ENCODE assay signal across 8 cellular contexts in the genomic region with DNA sequence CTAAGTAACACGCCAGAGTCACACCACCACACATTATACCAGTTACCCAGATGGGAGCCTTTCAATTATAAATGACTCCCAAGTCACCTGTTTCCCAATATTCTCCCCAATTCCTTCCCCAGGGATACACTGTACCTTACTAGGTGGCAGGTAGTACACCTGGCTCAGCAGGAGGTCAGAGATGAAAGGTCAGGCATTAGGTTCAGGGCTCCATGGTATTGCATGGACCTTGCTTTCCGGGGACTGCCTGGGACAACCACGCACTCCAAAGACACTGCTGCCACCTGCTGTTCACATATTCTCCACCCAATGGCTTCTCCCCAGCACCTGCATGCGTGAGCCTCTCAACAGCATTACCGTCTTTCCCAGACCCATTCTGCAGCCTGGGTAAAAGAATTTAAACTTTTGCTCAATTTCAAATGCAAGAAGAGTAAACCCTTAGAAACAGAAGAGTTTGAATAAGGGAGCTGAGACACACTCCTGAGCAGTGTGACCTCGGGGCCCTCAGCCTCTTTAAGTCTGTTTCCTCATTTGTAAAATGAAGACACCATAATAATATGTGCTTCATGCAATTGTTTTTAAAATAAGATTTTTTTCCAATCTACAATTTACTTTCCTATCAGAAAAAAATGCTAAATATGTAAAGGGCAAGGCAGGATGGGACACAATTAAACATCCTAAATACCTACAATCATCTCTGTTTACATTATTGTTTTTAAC. TPM values are rescaled to one million over a fixed set of nuclear protein-coding genes. Genes with fewer than 3 reads are reported as not detected.
DNase-seq lines count a peak whose midpoint lies in the region; ATAC-seq, FAIRE-seq and TF ChIP-seq lines count a peak whose summit lies in the region.

No MANE protein-coding gene starts in this region.

- in situ Hi-C loops in gastrocnemius medialis (cut with MboI; ENCODE audit: low sequenced_read_pairs in 4 of 4): loop anchor here (5.0 to 10.0 kb wide), 4 partner anchors 36 to 309 kb away; no protein-coding TSS in a partner anchor

- H3K27ac ChIP-seq in A549 (peak overlapping the region; percentile 91 to 93), right cardiac atrium (ENCODE audit: low read length) (no peak overlapping the region), gastrocnemius medialis (no peak overlapping the region)

- POLR2A ChIA-PET in A549 (lab: Yijun Ruan, JAX): interaction anchor here (0.7 to 3.2 kb wide), 6 partner anchors 15 to 63 kb away, joined by 4 to 36 read pairs (median 4); partner anchors contain the start of gene RPS27L

- peak; percentile 81 to 91 for DNase-seq in A549 (ENCODE audit: low read depth in 1 of 2, low spot score in 1 of 2)
- DNase-seq in NCI-H1694 treated with DMSO at 0.1 percent for 48 hours (lab: John Stamatoyannopoulos, UW): peak; percentile 55
- DNase-seq in T-helper 2 cell: peak in 4 of 5 experiments; percentile 29 to 70 (median 52)
- DNase-seq in amniotic stem cell (lab: John Stamatoyannopoulos, UW): peak; percentile 47
- peak; percentile 79 to 89 (median 86) for DNase-seq in right cardiac atrium
- DNase-seq in gastrocnemius medialis: peak; percentile 69 to 74

- FAIRE-seq in A549 (lab: Jason Lieb, UNC): peak; percentile 99

- ATAC-seq in A549 (peak; percentile 70 to 76), GM18517 (IDR thresholded peaks at IDR 0.05; ENCODE audit: unreplicated experiment) (peak; percentile 55), right cardiac atrium (peak; percentile 91 to 92), gastrocnemius medialis (peak; percentile 89 to 95), GM21717 (IDR thresholded peaks at IDR 0.05; ENCODE audit: unreplicated experiment) (no peak)

- H3K4me1 ChIP-seq in A549 (peaks cover 78% of the 10 kb centered on the region), right cardiac atrium (ENCODE audit: control insufficient read depth, insufficient read depth, low read length) (peaks cover 7% of the 10 kb centered on the region), gastrocnemius medialis (peaks cover 0 to 4% of the 10 kb centered on the region in 2 donors)

- peak; percentile 100 for TF ChIP-seq RAD21 in A549 (conservative IDR thresholded peaks at IDR 0.05 in 1 of 2, IDR thresholded peaks at IDR 0.05 in 1 of 2)

- peak overlapping the region; percentile 56 for H3K4me2 ChIP-seq in A549

- WGBS in A549 (ENCODE audit: missing lambda C conversion rate): 17% methylated on average over 6 of the region's 6 CpGs
- WGBS in right cardiac atrium: 28% methylated on average over 6 of the region's 6 CpGs

- no peak for TF ChIP-seq EP300 in A549 (IDR thresholded peaks at IDR 0.05)

- TF ChIP-seq POLR2A in A549 (IDR thresholded peaks at IDR 0.05; ENCODE audit: low read length) (no peak), gastrocnemius medialis (IDR thresholded peaks at IDR 0.05) (no peak)

- H3K27me3 ChIP-seq in right cardiac atrium (ENCODE audit: control insufficient read depth, insufficient read depth) (no peaks in the 10 kb centered on the region), gastrocnemius medialis (no peaks in the 10 kb centered on the region)

- intact Hi-C loops in right cardiac atrium (cut with DNase I) (loop anchor here (2.0 to 10.0 kb wide), 7 partner anchors 46 to 313 kb away; no protein-coding TSS in a partner anchor), gastrocnemius medialis (cut with DNase I; ENCODE audit: low total_unique reads) (loop anchor here (1.0 to 2.0 kb wide), 4 partner anchors 45 to 311 kb away; no protein-coding TSS in a partner anchor)

- no peaks in the 10 kb centered on the region for H3K36me3 ChIP-seq in gastrocnemius medialis

- peak; percentile 98 for TF ChIP-seq CTCF in A549 (IDR thresholded peaks at IDR 0.05)
- TF ChIP-seq CTCF in gastrocnemius medialis (IDR thresholded peaks at IDR 0.05 in 4 of 5, conservative IDR thresholded peaks at IDR 0.05 in 1 of 5): peak; percentile 82 to 93 (median 90)

- H3K4me3 ChIP-seq in A549: no peak overlapping the region
- H3K4me3 ChIP-seq in right cardiac atrium (ENCODE audit: low read length): no peak overlapping the region
- no peak overlapping the region for H3K4me3 ChIP-seq in gastrocnemius medialis

- CTCF ChIA-PET in A549 (lab: Yijun Ruan, JAX): interaction anchor here (0.5 to 36.9 kb wide), 57 partner anchors 10 to 702 kb away, joined by 3 to 1136 read pairs (median 4); partner anchors contain the start of genes RPS27L and TPM1

- H3K9me3 ChIP-seq in A549 (no peaks in the 10 kb centered on the region), right cardiac atrium (ENCODE audit: control insufficient read depth, low read length) (no peaks in the 10 kb centered on the region), gastrocnemius medialis (no peaks in the 10 kb centered on the region)

TF ChIP-seq in A549, 52 proteins besides CTCF, POLR2A, EP300 and RAD21 (continues in another document):
- TF ChIP-seq CEBPB (IDR thresholded peaks at IDR 0.05) (peak in 1 of 2 experiments; percentile 49; a peak in 2 of 4 replicates), SREBF2 (IDR thresholded peaks at IDR 0.05) (no peak), HOXA7 (CRISPR knock-in tag; IDR thresholded peaks at IDR 0.05) (no peak), PHF8 (IDR thresholded peaks at IDR 0.05; ENCODE audit: borderline replicate concordance, low read depth) (no peak), NPAS2 (CRISPR knock-in tag; IDR thresholded peaks at IDR 0.05; ENCODE audit: borderline replicate concordance) (no peak), GATA3 (IDR thresholded peaks at IDR 0.05; ENCODE audit: borderline replicate concordance) (no peak), HDAC2 (IDR thresholded peaks at IDR 0.05) (no peak), HES2 (IDR thresholded peaks at IDR 0.05) (no peak), CHD2 (IDR thresholded peaks at IDR 0.05; ENCODE audit: low read length, partially characterized antibody) (no peak), NFE2L2 (conservative IDR thresholded peaks at IDR 0.05; ENCODE audit: low read length) (no peak), ESRRA (IDR thresholded peaks at IDR 0.05; ENCODE audit: borderline replicate concordance, low read length) (no peak), RARB (CRISPR knock-in tag; IDR thresholded peaks at IDR 0.05) (no peak), FOSB (CRISPR knock-in tag; IDR thresholded peaks at IDR 0.05) (no peak), MAFK (IDR thresholded peaks at IDR 0.05; ENCODE audit: partially characterized antibody) (no peak), CBX8 (IDR thresholded peaks at IDR 0.05) (no peak), RFX5 (IDR thresholded peaks at IDR 0.05) (no peak)
- TF ChIP-seq, protein P1, sequence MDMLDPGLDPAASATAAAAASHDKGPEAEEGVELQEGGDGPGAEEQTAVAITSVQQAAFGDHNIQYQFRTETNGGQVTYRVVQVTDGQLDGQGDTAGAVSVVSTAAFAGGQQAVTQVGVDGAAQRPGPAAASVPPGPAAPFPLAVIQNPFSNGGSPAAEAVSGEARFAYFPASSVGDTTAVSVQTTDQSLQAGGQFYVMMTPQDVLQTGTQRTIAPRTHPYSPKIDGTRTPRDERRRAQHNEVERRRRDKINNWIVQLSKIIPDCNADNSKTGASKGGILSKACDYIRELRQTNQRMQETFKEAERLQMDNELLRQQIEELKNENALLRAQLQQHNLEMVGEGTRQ (IDR thresholded peaks at IDR 0.05): no peak
- TF ChIP-seq, protein P2, sequence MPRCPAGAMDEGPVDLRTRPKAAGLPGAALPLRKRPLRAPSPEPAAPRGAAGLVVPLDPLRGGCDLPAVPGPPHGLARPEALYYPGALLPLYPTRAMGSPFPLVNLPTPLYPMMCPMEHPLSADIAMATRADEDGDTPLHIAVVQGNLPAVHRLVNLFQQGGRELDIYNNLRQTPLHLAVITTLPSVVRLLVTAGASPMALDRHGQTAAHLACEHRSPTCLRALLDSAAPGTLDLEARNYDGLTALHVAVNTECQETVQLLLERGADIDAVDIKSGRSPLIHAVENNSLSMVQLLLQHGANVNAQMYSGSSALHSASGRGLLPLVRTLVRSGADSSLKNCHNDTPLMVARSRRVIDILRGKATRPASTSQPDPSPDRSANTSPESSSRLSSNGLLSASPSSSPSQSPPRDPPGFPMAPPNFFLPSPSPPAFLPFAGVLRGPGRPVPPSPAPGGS (IDR thresholded peaks at IDR 0.05): no peak
- TF ChIP-seq, protein P3, sequence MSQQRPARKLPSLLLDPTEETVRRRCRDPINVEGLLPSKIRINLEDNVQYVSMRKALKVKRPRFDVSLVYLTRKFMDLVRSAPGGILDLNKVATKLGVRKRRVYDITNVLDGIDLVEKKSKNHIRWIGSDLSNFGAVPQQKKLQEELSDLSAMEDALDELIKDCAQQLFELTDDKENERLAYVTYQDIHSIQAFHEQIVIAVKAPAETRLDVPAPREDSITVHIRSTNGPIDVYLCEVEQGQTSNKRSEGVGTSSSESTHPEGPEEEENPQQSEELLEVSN (IDR thresholded peaks at IDR 0.05; ENCODE audit: borderline replicate concordance, low read depth): no peak

RNA-seq across cellular contexts. Expression of gene LACTB, which starts 28.0 kb away (rescaled TPM):
- polyA plus RNA-seq in A549 (2011; rRNA removed): 31.0 and 59.6 TPM in 2 replicates
- 27.8 and 29.8 TPM in 2 replicates for polyA plus RNA-seq in A549 (2012; cell fraction: cytosol; rRNA removed)
- 16.7 and 18.5 TPM in 2 replicates for polyA plus RNA-seq in A549 (2012; cell fraction: nucleus; rRNA removed)
- polyA plus RNA-seq in A549 (2017; fragmentation: RNase III; extraction: RNeasy Plus Mini Kit Qiagen cat#74134 plus additional on column Dnase treatment): 56.5 to 69.8 TPM (median 56.7 TPM) in 3 replicates
- 8.8 and 9.4 TPM in 2 replicates for polyA minus RNA-seq in A549 (2011; rRNA and poly(A)+ RNA removed)
- 10 to 100 TPM; 15.1 to 15.9 (median 15.8) TPM for total RNA-seq in right cardiac atrium
- polyA plus RNA-seq in right cardiac atrium: 23.4 TPM
- total RNA-seq in gastrocnemius medialis: 10 to 100 TPM; 35.4 to 41.1 (median 38.6) TPM

RNA-seq across cellular contexts. Expression of gene TPM1, which starts 51.1 kb away (rescaled TPM):
- 777 and 894 TPM in 2 replicates for polyA plus RNA-seq in A549 (2011; rRNA removed)
- polyA plus RNA-seq in A549 (2012; cell fraction: cytosol; rRNA removed): 824 and 915 TPM in 2 replicates
- polyA plus RNA-seq in A549 (2012; cell fraction: nucleus; rRNA removed): 678 and 876 TPM in 2 replicates
- polyA plus RNA-seq in A549 (2017; fragmentation: RNase III; extraction: RNeasy Plus Mini Kit Qiagen cat#74134 plus additional on column Dnase treatment): 954 to 1,229 TPM (median 1,043 TPM) in 3 replicates
- 537 and 670 TPM in 2 replicates for polyA minus RNA-seq in A549 (2011; rRNA and poly(A)+ RNA removed)
- total RNA-seq in right cardiac atrium: 1,000 to 10,000 TPM; 6,360 to 7,970 (median 7,200) TPM
- 10,076 TPM for polyA plus RNA-seq in right cardiac atrium
- total RNA-seq in gastrocnemius medialis: 1,000 to 10,000 TPM in 1 of 4 donors, 100 to 1,000 TPM in 3; 656 to 1,383 (median 909) TPM

Comparison
In these comparisons a context has a peak if more than half of its experiments do, and no peak if none do; other contexts are left out.
1. H3K27ac ChIP-seq: peak in A549 (2 of 2); none in right cardiac atrium (single experiment) and gastrocnemius medialis (0 of 4).
2. RNA of gene TPM1, which starts 51.1 kb away (total RNA-seq): 6,360 to 7,970 TPM in right cardiac atrium; 656 to 1,383 TPM in gastrocnemius medialis; every median in the first group is over 4 times any median in the second.
3. Peak in every context shown above with its lines, with median percentiles within 50 percentile points of each other: DNase-seq.